7 cellular contexts compared by ENCODE assay signal in genomic region chr1:45327644-45328515, GRCh38. TPM values are rescaled to one million over a fixed set of nuclear protein-coding genes. Genes with fewer than 3 reads are reported as not detected.
DNase-seq lines count a peak whose midpoint lies in the region; ATAC-seq and TF ChIP-seq lines count a peak whose summit lies in the region.

No MANE protein-coding gene starts in this region.

- H3K9me3 Mint-ChIP-seq in activated naive CD8-positive, alpha-beta T cell treated with anti-CD3 and anti-CD28 coated beads, Interleukin-2, amount 10 ng/mL, durations not matched to agents 7 days and 5 days: no peaks in the 10 kb centered on the region
- no peaks in the 10 kb centered on the region for H3K9me3 Mint-ChIP-seq in natural killer cell

- peaks cover 16% of the 10 kb centered on the region for H3K4me1 Mint-ChIP-seq in activated naive CD8-positive, alpha-beta T cell treated with anti-CD3 and anti-CD28 coated beads, Interleukin-2, amount 10 ng/mL, durations not matched to agents 7 days and 5 days
- H3K4me1 Mint-ChIP-seq in natural killer cell: no peaks in the 10 kb centered on the region

- DNase-seq in ELF-1 (ENCODE audit: low read depth, low spot score) (peak; percentile 71), HT-29 (ENCODE audit: low spot score) (peak; percentile 34), natural killer cell (no peak), cerebellum (ENCODE audit: low spot score) (no peak)
- peak; percentile 52 for DNase-seq in activated naive CD8-positive, alpha-beta T cell treated with anti-CD3 and anti-CD28 coated beads, Interleukin-2, amount 10 ng/mL, durations not matched to agents 7 days and 5 days

- intact Hi-C loops in natural killer cell (cut with micrococcal nuclease): no loop called here

- POLR2A ChIA-PET in activated naive CD8-positive, alpha-beta T cell treated with anti-CD3 and anti-CD28 coated beads, Interleukin-2, amount 10 ng/mL, durations not matched to agents 7 days and 5 days (lab: Charles Lee): interaction anchor here (1.1 to 5.1 kb wide), 9 partner anchors 10 to 606 kb away, joined by 3 to 94 read pairs (median 9); partner anchors contain the start of genes CCDC163, HECTD3, MMACHC and MUTYH

- peaks cover 4% of the 10 kb centered on the region for H3K27me3 Mint-ChIP-seq in activated naive CD8-positive, alpha-beta T cell treated with anti-CD3 and anti-CD28 coated beads, Interleukin-2, amount 10 ng/mL, durations not matched to agents 7 days and 5 days
- no peaks in the 10 kb centered on the region for H3K27me3 Mint-ChIP-seq in natural killer cell (ENCODE audit: low read depth in 2 of 2)

- ATAC-seq in activated naive CD8-positive, alpha-beta T cell treated with anti-CD3 and anti-CD28 coated beads, Interleukin-2, amount 10 ng/mL, durations not matched to agents 7 days and 5 days (ENCODE audit: low read depth): no peak
- ATAC-seq in natural killer cell (no peak), HG03159 (IDR thresholded peaks at IDR 0.05; ENCODE audit: unreplicated experiment) (no peak), HG03097 (IDR thresholded peaks at IDR 0.05; ENCODE audit: low FRiP score, unreplicated experiment) (no peak)

- H3K27ac Mint-ChIP-seq in activated naive CD8-positive, alpha-beta T cell treated with anti-CD3 and anti-CD28 coated beads, Interleukin-2, amount 10 ng/mL, durations not matched to agents 7 days and 5 days: peak overlapping the region; percentile 78
- no peak overlapping the region for H3K27ac Mint-ChIP-seq in natural killer cell

- peak overlapping the region; percentile 82 for H3K4me3 Mint-ChIP-seq in activated naive CD8-positive, alpha-beta T cell treated with anti-CD3 and anti-CD28 coated beads, Interleukin-2, amount 10 ng/mL, durations not matched to agents 7 days and 5 days
- peak overlapping the region; percentile 52 for H3K4me3 Mint-ChIP-seq in natural killer cell

- no peak for TF ChIP-seq CTCF in natural killer cell (IDR thresholded peaks at IDR 0.05)

- peaks cover 7% of the 10 kb centered on the region for H3K36me3 Mint-ChIP-seq in activated naive CD8-positive, alpha-beta T cell treated with anti-CD3 and anti-CD28 coated beads, Interleukin-2, amount 10 ng/mL, durations not matched to agents 7 days and 5 days
- H3K36me3 Mint-ChIP-seq in natural killer cell: no peaks in the 10 kb centered on the region

RNA-seq across cellular contexts. Expression of gene HPDL, which starts 1.2 kb away (rescaled TPM):
- 101 and 113 TPM in 2 replicates for total RNA-seq in HT-29 (2014; rRNA removed; shearing (Covaris generic))
- 10 to 100 TPM in 1 of 2 experiments, 1 to 10 TPM in 1; 8.4 to 10.3 TPM for total RNA-seq in activated naive CD8-positive, alpha-beta T cell treated with anti-CD3 and anti-CD28 coated beads, Interleukin-2, amount 10 ng/mL, durations not matched to agents 7 days and 5 days
- total RNA-seq in natural killer cell (under 1 TPM in 2 of 3 donors, not detected in 1; 0.38 to 0.45 TPM), cerebellum (1.3 TPM)

RNA-seq across cellular contexts. Expression of gene TOE1, which starts 12.1 kb away (rescaled TPM):
- total RNA-seq in HT-29 (2014; rRNA removed; shearing (Covaris generic)): 20.5 and 24.2 TPM in 2 replicates
- total RNA-seq in activated naive CD8-positive, alpha-beta T cell treated with anti-CD3 and anti-CD28 coated beads, Interleukin-2, amount 10 ng/mL, durations not matched to agents 7 days and 5 days: 10 to 100 TPM; 20.4 to 22.2 TPM
- total RNA-seq in natural killer cell (10 to 100 TPM; 23.2 to 36.8 (median 28.2) TPM), cerebellum (8.5 TPM)

RNA-seq across cellular contexts. Expression of gene MUTYH, which starts 12.4 kb away (rescaled TPM):
- total RNA-seq in HT-29 (2014; rRNA removed; shearing (Covaris generic)): 32.6 and 36.0 TPM in 2 replicates
- 10 to 100 TPM; 59.9 to 68.8 TPM for total RNA-seq in activated naive CD8-positive, alpha-beta T cell treated with anti-CD3 and anti-CD28 coated beads, Interleukin-2, amount 10 ng/mL, durations not matched to agents 7 days and 5 days
- 10 to 100 TPM; 44.0 to 55.6 (median 51.5) TPM for total RNA-seq in natural killer cell
- 18.4 TPM for total RNA-seq in cerebellum

Comparison
In these comparisons a context has a peak if more than half of its experiments do, and no peak if none do; other contexts are left out.
1. DNase-seq: peak in ELF-1 (single experiment), HT-29 (single experiment) and activated naive CD8-positive, alpha-beta T cell treated with anti-CD3 and anti-CD28 coated beads, Interleukin-2, amount 10 ng/mL, durations not matched to agents 7 days and 5 days (single experiment); none in natural killer cell (single experiment) and cerebellum (single experiment).